In genomic region chr7:106223156-106223555, GRCh38 we compare ENCODE assay signal across 1 cellular context.
TF ChIP-seq lines count a peak whose summit lies in the region.

No MANE protein-coding gene starts in this region.

TF ChIP-seq in WTC11, 78 proteins besides CTCF, POLR2A, EP300 and RAD21 (continued from another document):
- TF ChIP-seq ZBTB43 (CRISPR knock-in tag; IDR thresholded peaks at IDR 0.05) = no peak
- TF ChIP-seq ZNF232 (CRISPR knock-in tag; IDR thresholded peaks at IDR 0.05) = no peak
- no peak for TF ChIP-seq CREB1 (CRISPR knock-in tag; IDR thresholded peaks at IDR 0.05)
- no peak for TF ChIP-seq MYBL2 (CRISPR knock-in tag; IDR thresholded peaks at IDR 0.05)
- TF ChIP-seq ATF2 (CRISPR knock-in tag; IDR thresholded peaks at IDR 0.05; ENCODE audit: borderline replicate concordance, low read depth) = no peak
